Comparison of ENCODE assay signal across 8 cellular contexts in the genomic region with DNA sequence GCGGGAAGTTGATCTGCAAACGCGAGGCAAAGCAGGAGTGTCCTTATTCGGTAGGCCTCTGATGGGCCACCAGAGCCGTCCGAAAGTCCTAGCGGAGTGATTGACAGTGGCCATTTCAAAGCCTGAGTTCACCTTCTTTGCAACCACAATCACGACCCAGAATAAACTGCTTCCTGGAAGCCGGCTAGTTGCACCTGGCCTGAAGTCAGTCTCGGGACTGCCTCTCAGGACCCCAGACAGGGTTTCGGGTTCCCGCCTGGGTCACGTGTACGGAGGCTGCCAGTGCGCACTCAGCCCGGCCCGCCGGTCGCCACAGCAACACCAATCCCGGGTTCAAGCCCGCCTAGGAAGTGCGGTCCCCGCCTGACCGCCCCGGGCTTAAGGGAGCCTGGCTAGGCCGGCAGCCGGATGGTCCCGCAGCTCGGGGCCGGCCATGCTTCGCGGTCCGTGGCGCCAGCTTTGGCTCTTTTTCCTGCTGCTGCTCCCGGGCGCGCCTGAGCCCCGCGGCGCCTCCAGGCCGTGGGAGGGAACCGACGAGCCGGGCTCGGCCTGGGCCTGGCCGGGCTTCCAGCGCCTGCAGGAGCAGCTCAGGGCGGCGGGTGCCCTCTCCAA. TPM values are rescaled to one million over a fixed set of nuclear protein-coding genes. Genes with fewer than 3 reads are reported as not detected.
DNase-seq lines count a peak whose midpoint lies in the region; ATAC-seq lines count a peak whose summit lies in the region.

A gene with protein sequence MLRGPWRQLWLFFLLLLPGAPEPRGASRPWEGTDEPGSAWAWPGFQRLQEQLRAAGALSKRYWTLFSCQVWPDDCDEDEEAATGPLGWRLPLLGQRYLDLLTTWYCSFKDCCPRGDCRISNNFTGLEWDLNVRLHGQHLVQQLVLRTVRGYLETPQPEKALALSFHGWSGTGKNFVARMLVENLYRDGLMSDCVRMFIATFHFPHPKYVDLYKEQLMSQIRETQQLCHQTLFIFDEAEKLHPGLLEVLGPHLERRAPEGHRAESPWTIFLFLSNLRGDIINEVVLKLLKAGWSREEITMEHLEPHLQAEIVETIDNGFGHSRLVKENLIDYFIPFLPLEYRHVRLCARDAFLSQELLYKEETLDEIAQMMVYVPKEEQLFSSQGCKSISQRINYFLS (plus strand): TSS at position 375 of the 612 bp plus-strand sequence. CDS start 59 bp downstream, at position 434.

- H3K4me1 ChIP-seq in CD4-positive, CD25-positive, alpha-beta regulatory T cell (ENCODE audit: control insufficient read depth, insufficient read depth, low read length, poor library complexity, severe bottlenecking) = peaks cover 25% of the 10 kb centered on the region
- peaks cover 14% of the 10 kb centered on the region for H3K4me1 ChIP-seq in effector memory CD4-positive, alpha-beta T cell (ENCODE audit: control insufficient read depth, insufficient read depth, low read length, poor library complexity, severe bottlenecking)

- H3K4me1 Mint-ChIP-seq in CD4-positive, CD25-positive, alpha-beta regulatory T cell = peaks cover 19 to 35% (median 25%) of the 10 kb centered on the region in 4 donors
- peaks cover 30% of the 10 kb centered on the region for H3K4me1 Mint-ChIP-seq in activated CD8-positive, alpha-beta T cell treated with anti-CD3 and anti-CD28 coated beads, Interleukin-2, amount 10 ng/mL, durations not matched to agents 7 days and 5 days (ENCODE audit: low read depth)

- no peaks in the 10 kb centered on the region for H3K9me3 ChIP-seq in CD4-positive, CD25-positive, alpha-beta regulatory T cell (ENCODE audit: control insufficient read depth in 2 of 2, low read length in 2 of 2)
- H3K9me3 ChIP-seq in effector memory CD4-positive, alpha-beta T cell (ENCODE audit: control insufficient read depth, low read length) = no peaks in the 10 kb centered on the region

- peak; percentile 67 to 89 (median 72) for DNase-seq in CD4-positive, CD25-positive, alpha-beta regulatory T cell
- DNase-seq in NCI-H82 (lab: John Stamatoyannopoulos, UW) (peak; percentile 85), lung microvascular endothelial cell (ENCODE audit: low read depth in 2 of 2) (peak; percentile 85 to 88)
- peak; percentile 88 for DNase-seq in activated CD8-positive, alpha-beta T cell treated with anti-CD3 and anti-CD28 coated beads, Interleukin-2, amount 10 ng/mL, durations not matched to agents 7 days and 5 days
- DNase-seq in effector memory CD4-positive, alpha-beta T cell = peak; percentile 61 to 66 (median 63)
- DNase-seq in stimulated activated CD4-positive, alpha-beta T cell treated with anti-CD3 and anti-CD28 coated beads, TNF-alpha, amount 100 ng/mL, for 4 hours (ENCODE audit: low read depth in 3 of 3) = peak; percentile 39 to 53 (median 44)

- H3K27ac ChIP-seq in CD4-positive, CD25-positive, alpha-beta regulatory T cell (ENCODE audit: insufficient read depth, low read length, poor library complexity, severe bottlenecking) = peak within 1 kb of the TSS; percentile 85
- peak within 1 kb of the TSS; percentile 87 for H3K27ac ChIP-seq in effector memory CD4-positive, alpha-beta T cell (ENCODE audit: insufficient read depth, low read length, poor library complexity, severe bottlenecking)

- H3K4me3 ChIP-seq in CD4-positive, CD25-positive, alpha-beta regulatory T cell (ENCODE audit: low read depth, low read length) = peak within 1 kb of the TSS; percentile 92
- H3K4me3 ChIP-seq in effector memory CD4-positive, alpha-beta T cell (ENCODE audit: insufficient read depth, low read depth, low read length, poor library complexity, severe bottlenecking) = peak within 1 kb of the TSS; percentile 91

- no peaks in the 10 kb centered on the region for H3K36me3 Mint-ChIP-seq in CD4-positive, CD25-positive, alpha-beta regulatory T cell
- peaks cover 27% of the 10 kb centered on the region for H3K36me3 Mint-ChIP-seq in activated CD8-positive, alpha-beta T cell treated with anti-CD3 and anti-CD28 coated beads, Interleukin-2, amount 10 ng/mL, durations not matched to agents 7 days and 5 days (ENCODE audit: low read depth)

- ATAC-seq in CD4-positive, CD25-positive, alpha-beta regulatory T cell (ENCODE audit: low read depth in 2 of 2) = peak; percentile 75 to 79
- ATAC-seq in GM19397 (IDR thresholded peaks at IDR 0.05; ENCODE audit: unreplicated experiment) (peak; percentile 86), HG03565 (IDR thresholded peaks at IDR 0.05; ENCODE audit: unreplicated experiment) (peak; percentile 86)
- ATAC-seq in activated CD8-positive, alpha-beta T cell treated with anti-CD3 and anti-CD28 coated beads, Interleukin-2, amount 10 ng/mL, durations not matched to agents 7 days and 5 days = peak; percentile 83

- H3K9me3 Mint-ChIP-seq in CD4-positive, CD25-positive, alpha-beta regulatory T cell = no peaks in the 10 kb centered on the region
- H3K9me3 Mint-ChIP-seq in activated CD8-positive, alpha-beta T cell treated with anti-CD3 and anti-CD28 coated beads, Interleukin-2, amount 10 ng/mL, durations not matched to agents 7 days and 5 days (ENCODE audit: insufficient read depth) = no peaks in the 10 kb centered on the region

- peak within 1 kb of the TSS; percentile 94 to 97 (median 97) for H3K27ac Mint-ChIP-seq in CD4-positive, CD25-positive, alpha-beta regulatory T cell
- H3K27ac Mint-ChIP-seq in activated CD8-positive, alpha-beta T cell treated with anti-CD3 and anti-CD28 coated beads, Interleukin-2, amount 10 ng/mL, durations not matched to agents 7 days and 5 days = peak within 1 kb of the TSS; percentile 93

- H3K4me3 Mint-ChIP-seq in CD4-positive, CD25-positive, alpha-beta regulatory T cell = peak within 1 kb of the TSS; percentile 95 to 99 (median 96)
- H3K4me3 Mint-ChIP-seq in activated CD8-positive, alpha-beta T cell treated with anti-CD3 and anti-CD28 coated beads, Interleukin-2, amount 10 ng/mL, durations not matched to agents 7 days and 5 days = peak within 1 kb of the TSS; percentile 93

- H3K27me3 Mint-ChIP-seq in CD4-positive, CD25-positive, alpha-beta regulatory T cell = no peaks in the 10 kb centered on the region
- no peaks in the 10 kb centered on the region for H3K27me3 Mint-ChIP-seq in activated CD8-positive, alpha-beta T cell treated with anti-CD3 and anti-CD28 coated beads, Interleukin-2, amount 10 ng/mL, durations not matched to agents 7 days and 5 days (ENCODE audit: low read depth)

- peaks cover 6% of the 10 kb centered on the region for H3K36me3 ChIP-seq in CD4-positive, CD25-positive, alpha-beta regulatory T cell (ENCODE audit: control insufficient read depth, insufficient read depth, low read length)
- H3K36me3 ChIP-seq in effector memory CD4-positive, alpha-beta T cell (ENCODE audit: control insufficient read depth, insufficient read depth, low read length) = no peaks in the 10 kb centered on the region

- CTCF ChIA-PET in activated CD8-positive, alpha-beta T cell treated with anti-CD3 and anti-CD28 coated beads, Interleukin-2, amount 10 ng/mL, durations not matched to agents 7 days and 5 days (lab: Charles Lee) = interaction anchor here (0.9 to 2.7 kb wide), 12 partner anchors 20 to 549 kb away, joined by 3 to 16 read pairs (median 4); a partner anchor contains a TSS

- POLR2A ChIA-PET in activated CD8-positive, alpha-beta T cell treated with anti-CD3 and anti-CD28 coated beads, Interleukin-2, amount 10 ng/mL, durations not matched to agents 7 days and 5 days (lab: Charles Lee) = interaction anchor here (1.1 to 2.9 kb wide), 3 partner anchors 212 to 733 kb away, joined by 3 to 11 read pairs (median 5); a partner anchor contains a TSS

- H3K27me3 ChIP-seq in CD4-positive, CD25-positive, alpha-beta regulatory T cell (ENCODE audit: control insufficient read depth, insufficient read depth, low read length) = no peaks in the 10 kb centered on the region
- no peaks in the 10 kb centered on the region for H3K27me3 ChIP-seq in effector memory CD4-positive, alpha-beta T cell (replicated peaks; ENCODE audit: control insufficient read depth, insufficient read depth, low read length, poor library complexity, severe bottlenecking)

RNA-seq across cellular contexts. Expression of the gene that starts here (rescaled TPM):
- 23.2 TPM for total RNA-seq in CD4-positive, CD25-positive, alpha-beta regulatory T cell
- polyA plus RNA-seq in CD4-positive, CD25-positive, alpha-beta regulatory T cell = 10 to 100 TPM; 33.7 to 44.9 (median 38.8) TPM
- total RNA-seq in activated CD8-positive, alpha-beta T cell treated with anti-CD3 and anti-CD28 coated beads, Interleukin-2, amount 10 ng/mL, durations not matched to agents 7 days and 5 days = 10 to 100 TPM; 49.3 to 50.4 TPM
- total RNA-seq in lung microvascular endothelial cell = 24.8 and 31.5 TPM in 2 replicates

Comparison
In these comparisons a context has a peak if more than half of its experiments do, and no peak if none do; other contexts are left out.
1. Peak in every context shown above with its lines: DNase-seq, ATAC-seq, H3K4me3 ChIP-seq and H3K27ac ChIP-seq.